In the genomic region with DNA sequence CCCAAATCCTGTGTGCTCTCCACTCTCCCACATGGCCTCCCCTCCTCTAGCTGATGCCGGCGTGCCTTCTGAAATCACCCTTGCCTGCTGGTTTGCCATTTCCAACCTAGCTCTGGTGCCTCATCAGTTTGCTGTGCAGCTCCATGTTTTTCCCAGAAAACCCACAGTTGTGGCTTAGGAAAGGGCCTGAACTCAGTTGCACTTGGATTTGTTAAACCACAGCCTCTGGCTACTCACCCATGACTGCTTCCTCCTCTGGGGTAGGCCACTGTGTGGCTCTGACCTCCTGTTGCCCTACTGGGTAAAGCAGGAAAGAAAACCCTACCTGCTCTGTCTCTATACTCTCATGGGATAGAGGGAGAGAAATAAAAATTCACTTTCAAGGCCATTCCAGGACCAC, we compare ENCODE assay signal across 24 cellular contexts.
DNase-seq lines count a peak whose midpoint lies in the region; ATAC-seq and TF ChIP-seq lines count a peak whose summit lies in the region.
"Had no signal": no experiment of that assay in that cellular context is flagged by ENCODE, and none has a peak within 500 bp of the region (broad histone marks: within the 10 kb centered on the region; RNA-seq: fewer than 3 reads in every experiment).

No MANE protein-coding gene starts in this region.

- dilution Hi-C loops in mammary epithelial cell (cut with HindIII; ENCODE audit: low sequenced_read_pairs): loop anchor here (5.0 kb wide), 2 partner anchors 33 to 73 kb away; no protein-coding TSS in a partner anchor

- no peak overlapping the region for H3K9ac ChIP-seq in mammary epithelial cell (ENCODE audit: insufficient read depth, low read length)

- no peak overlapping the region for H2AFZ ChIP-seq in mammary epithelial cell (ENCODE audit: low read depth, low read length)

- WGBS in mammary epithelial cell (ENCODE audit: low coverage, missing lambda C conversion rate): 78% methylated on average over 2 of the region's 2 CpGs
- WGBS in adrenal gland, 4 donors: 93 to 98% (median 95%) methylated on average over 2 of the region's 2 CpGs

- ATAC-seq in GM21619 (IDR thresholded peaks at IDR 0.05; ENCODE audit: unreplicated experiment): no peak
- no peak for ATAC-seq in SK-N-SH treated with all-trans-retinoic acid at 6 μM for 48 hours
- ATAC-seq in GM19324 (IDR thresholded peaks at IDR 0.05; ENCODE audit: low FRiP score, unreplicated experiment): no peak
- ATAC-seq: activated naive CD4-positive, alpha-beta T cell treated with anti-CD3 and anti-CD28 coated beads, Interleukin-2, amount 50 U/mL, for 72 hours; HCT116; K562; natural killer cell had no signal

- POLR2A ChIA-PET in MCF 10A (lab: Yijun Ruan, JAX): interaction anchor here (1.5 kb wide), 1 partner anchor 55 kb away, joined by 4 read pairs; no protein-coding TSS in a partner anchor

- DNase-seq in mammary epithelial cell (peak; percentile 15), MCF 10A (ENCODE audit: unreplicated experiment) (no peak), RPMI7951 (ENCODE audit: low read depth) (peak; percentile 7), islet precursor cell (peak; percentile 22), adrenal gland (no peak)
- DNase-seq: activated CD4-positive, alpha-beta T cell treated with anti-CD3 and anti-CD28 coated beads for 48 hours; C1 segment of cervical spinal cord; Calu3; caudate nucleus; DND-41; natural killer cell; NCI-H1436 treated with DMSO at 0.1 percent for 48 hours; NCI-H446; NCI-H82; ovary; retina; trophoblast cell had no signal

- no peaks in the 10 kb centered on the region for H3K79me2 ChIP-seq in mammary epithelial cell (ENCODE audit: insufficient read depth, low read length)

- no peak overlapping the region for H3K27ac Mint-ChIP-seq in MCF 10A (ENCODE audit: low read depth, unreplicated experiment)
- H3K27ac Mint-ChIP-seq: activated naive CD4-positive, alpha-beta T cell treated with anti-CD3 and anti-CD28 coated beads, Interleukin-2, amount 50 U/mL, for 72 hours; natural killer cell had no signal

- CTCF ChIA-PET in mammary epithelial cell (lab: Charles Lee; ENCODE audit: low non-redundant PET): no interaction called here
- CTCF ChIA-PET in MCF 10A (lab: Yijun Ruan, JAX): interaction anchor here (1.5 to 1.7 kb wide), 2 partner anchors 98 to 100 kb away, joined by 5 to 7 read pairs; partner anchors contain the start of gene DAPK2

- no peaks in the 10 kb centered on the region for H3K27me3 ChIP-seq in mammary epithelial cell (ENCODE audit: insufficient read depth, low read length)
- no peaks in the 10 kb centered on the region for H3K27me3 ChIP-seq in adrenal gland
- H3K27me3 ChIP-seq: ascending aorta, ovary had no signal

- no peak for TF ChIP-seq POLR2A in adrenal gland (IDR thresholded peaks at IDR 0.05)

- H3K4me3 ChIP-seq in mammary epithelial cell (replicated peaks in 1 of 3; ENCODE audit: insufficient read depth in 1 of 3, low read depth in 2 of 3, low read length in 3 of 3) (no peak overlapping the region), adrenal gland (no peak overlapping the region)
- H3K4me3 ChIP-seq: ascending aorta, K562, ovary had no signal

- no peaks in the 10 kb centered on the region for H3K27me3 Mint-ChIP-seq in MCF 10A (ENCODE audit: insufficient read depth, unreplicated experiment)

- H3K27ac ChIP-seq in mammary epithelial cell (ENCODE audit: insufficient read depth, low read depth, low read length) (no peak overlapping the region), adrenal gland (no peak overlapping the region)
- H3K27ac ChIP-seq: ascending aorta, ovary had no signal

- BruUV-seq in mammary epithelial cell (replicated peaks; lab: Mats Ljungman, UMichigan) (no TSS peak), MCF 10A (replicated peaks; lab: Mats Ljungman, UMichigan) (no TSS peak)

- TF ChIP-seq CTCF in mammary epithelial cell (conservative IDR thresholded peaks at IDR 0.05 in 1 of 2, IDR thresholded peaks at IDR 0.05 in 1 of 2; ENCODE audit: extremely low read depth in 1 of 2, insufficient read depth in 1 of 2, low read depth in 1 of 2, low read length in 2 of 2) (no peak), MCF 10A (IDR thresholded peaks at IDR 0.05; ENCODE audit: unreplicated experiment) (no peak), adrenal gland (IDR thresholded peaks at IDR 0.05) (no peak)

- H3K36me3 ChIP-seq in mammary epithelial cell (ENCODE audit: insufficient read depth, low read length) (no peaks in the 10 kb centered on the region), adrenal gland (replicated peaks in 1 of 2) (no peaks in the 10 kb centered on the region)
- H3K36me3 ChIP-seq: ascending aorta, ovary had no signal

- H3K4me3 Mint-ChIP-seq in MCF 10A (ENCODE audit: unreplicated experiment): no peak overlapping the region
- H3K4me3 Mint-ChIP-seq: natural killer cell had no signal

- no peak overlapping the region for H3K4me2 ChIP-seq in mammary epithelial cell (ENCODE audit: insufficient read depth, low read depth, low read length)

- H3K4me1 ChIP-seq in mammary epithelial cell (ENCODE audit: insufficient read depth, low read length): peaks cover 34% of the 10 kb centered on the region
- H3K4me1 ChIP-seq in adrenal gland (replicated peaks in 1 of 2): peaks cover 0 to 4% of the 10 kb centered on the region in 2 donors

- in situ Hi-C loops in mammary epithelial cell (cut with MboI; ENCODE audit: low sequenced_read_pairs in 2 of 2): loop anchor here in 1 of 2 donors (5.0 kb wide), 1 partner anchor 103 kb away; no protein-coding TSS in a partner anchor

- no peaks in the 10 kb centered on the region for H3K9me3 Mint-ChIP-seq in MCF 10A (ENCODE audit: unreplicated experiment)
- H3K9me3 Mint-ChIP-seq: activated naive CD4-positive, alpha-beta T cell treated with anti-CD3 and anti-CD28 coated beads, Interleukin-2, amount 50 U/mL, for 72 hours; natural killer cell had no signal

- H3K9me3 ChIP-seq in mammary epithelial cell (replicated peaks; ENCODE audit: insufficient read depth, low read length): no peaks in the 10 kb centered on the region
- H3K9me3 ChIP-seq in adrenal gland (replicated peaks in 1 of 3): no peaks in the 10 kb centered on the region
- H3K9me3 ChIP-seq: ascending aorta, ovary had no signal

- no peaks in the 10 kb centered on the region for H3K36me3 Mint-ChIP-seq in MCF 10A (ENCODE audit: insufficient read depth, unreplicated experiment)
- H3K36me3 Mint-ChIP-seq: activated naive CD4-positive, alpha-beta T cell treated with anti-CD3 and anti-CD28 coated beads, Interleukin-2, amount 50 U/mL, for 72 hours; natural killer cell had no signal

- intact Hi-C loops in mammary epithelial cell (cut with micrococcal nuclease): no loop called here
- intact Hi-C loops in MCF 10A (cut with micrococcal nuclease): loop anchor here (5.0 kb wide), 2 partner anchors 53 to 118 kb away; no protein-coding TSS in a partner anchor
- intact Hi-C loops in adrenal gland (cut with DNase I): no loop called here

- H3K4me1 Mint-ChIP-seq in MCF 10A (ENCODE audit: insufficient read depth, unreplicated experiment): peaks cover 37% of the 10 kb centered on the region

- no peaks in the 10 kb centered on the region for H4K20me1 ChIP-seq in mammary epithelial cell (ENCODE audit: insufficient read depth, low read length)

TF ChIP-seq in SK-N-SH treated with all-trans-retinoic acid at 6 μM for 48 hours, 23 proteins besides CTCF, POLR2A, EP300 and RAD21:
- TF ChIP-seq ZC3H10 (CRISPR knock-in tag; IDR thresholded peaks at IDR 0.05) (no peak), ZFP3 (CRISPR knock-in tag; IDR thresholded peaks at IDR 0.05) (no peak), PPARA (CRISPR knock-in tag; IDR thresholded peaks at IDR 0.05; ENCODE audit: borderline replicate concordance) (no peak), OSR1 (CRISPR knock-in tag; IDR thresholded peaks at IDR 0.05) (no peak), ISL1 (CRISPR knock-in tag; IDR thresholded peaks at IDR 0.05) (no peak), GLIS3 (CRISPR knock-in tag; IDR thresholded peaks at IDR 0.05) (no peak), ZFP30 (CRISPR knock-in tag; IDR thresholded peaks at IDR 0.05) (no peak), RARB (CRISPR knock-in tag; IDR thresholded peaks at IDR 0.05) (no peak)
- TF ChIP-seq, protein P1, sequence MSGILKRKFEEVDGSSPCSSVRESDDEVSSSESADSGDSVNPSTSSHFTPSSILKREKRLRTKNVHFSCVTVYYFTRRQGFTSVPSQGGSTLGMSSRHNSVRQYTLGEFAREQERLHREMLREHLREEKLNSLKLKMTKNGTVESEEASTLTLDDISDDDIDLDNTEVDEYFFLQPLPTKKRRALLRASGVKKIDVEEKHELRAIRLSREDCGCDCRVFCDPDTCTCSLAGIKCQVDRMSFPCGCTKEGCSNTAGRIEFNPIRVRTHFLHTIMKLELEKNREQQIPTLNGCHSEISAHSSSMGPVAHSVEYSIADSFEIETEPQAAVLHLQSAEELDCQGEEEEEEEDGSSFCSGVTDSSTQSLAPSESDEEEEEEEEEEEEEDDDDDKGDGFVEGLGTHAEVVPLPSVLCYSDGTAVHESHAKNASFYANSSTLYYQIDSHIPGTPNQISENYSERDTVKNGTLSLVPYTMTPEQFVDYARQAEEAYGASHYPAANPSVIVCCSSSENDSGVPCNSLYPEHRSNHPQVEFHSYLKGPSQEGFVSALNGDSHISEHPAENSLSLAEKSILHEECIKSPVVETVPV (CRISPR knock-in tag; IDR thresholded peaks at IDR 0.05): no peak
- TF ChIP-seq, protein P2, sequence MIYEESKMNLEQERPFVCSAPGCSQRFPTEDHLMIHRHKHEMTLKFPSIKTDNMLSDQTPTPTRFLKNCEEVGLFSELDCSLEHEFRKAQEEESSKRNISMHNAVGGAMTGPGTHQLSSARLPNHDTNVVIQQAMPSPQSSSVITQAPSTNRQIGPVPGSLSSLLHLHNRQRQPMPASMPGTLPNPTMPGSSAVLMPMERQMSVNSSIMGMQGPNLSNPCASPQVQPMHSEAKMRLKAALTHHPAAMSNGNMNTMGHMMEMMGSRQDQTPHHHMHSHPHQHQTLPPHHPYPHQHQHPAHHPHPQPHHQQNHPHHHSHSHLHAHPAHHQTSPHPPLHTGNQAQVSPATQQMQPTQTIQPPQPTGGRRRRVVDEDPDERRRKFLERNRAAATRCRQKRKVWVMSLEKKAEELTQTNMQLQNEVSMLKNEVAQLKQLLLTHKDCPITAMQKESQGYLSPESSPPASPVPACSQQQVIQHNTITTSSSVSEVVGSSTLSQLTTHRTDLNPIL (CRISPR knock-in tag; IDR thresholded peaks at IDR 0.05; ENCODE audit: low read depth): no peak

Comparison
In these comparisons a context has a peak if more than half of its experiments do, and no peak if none do; other contexts are left out.
1. DNase-seq: peak in mammary epithelial cell (single experiment), RPMI7951 (single experiment) and islet precursor cell (single experiment); none in MCF 10A (single experiment) and adrenal gland (0 of 7).